Comparison of ENCODE assay signal across 8 cellular contexts in the genomic region with DNA sequence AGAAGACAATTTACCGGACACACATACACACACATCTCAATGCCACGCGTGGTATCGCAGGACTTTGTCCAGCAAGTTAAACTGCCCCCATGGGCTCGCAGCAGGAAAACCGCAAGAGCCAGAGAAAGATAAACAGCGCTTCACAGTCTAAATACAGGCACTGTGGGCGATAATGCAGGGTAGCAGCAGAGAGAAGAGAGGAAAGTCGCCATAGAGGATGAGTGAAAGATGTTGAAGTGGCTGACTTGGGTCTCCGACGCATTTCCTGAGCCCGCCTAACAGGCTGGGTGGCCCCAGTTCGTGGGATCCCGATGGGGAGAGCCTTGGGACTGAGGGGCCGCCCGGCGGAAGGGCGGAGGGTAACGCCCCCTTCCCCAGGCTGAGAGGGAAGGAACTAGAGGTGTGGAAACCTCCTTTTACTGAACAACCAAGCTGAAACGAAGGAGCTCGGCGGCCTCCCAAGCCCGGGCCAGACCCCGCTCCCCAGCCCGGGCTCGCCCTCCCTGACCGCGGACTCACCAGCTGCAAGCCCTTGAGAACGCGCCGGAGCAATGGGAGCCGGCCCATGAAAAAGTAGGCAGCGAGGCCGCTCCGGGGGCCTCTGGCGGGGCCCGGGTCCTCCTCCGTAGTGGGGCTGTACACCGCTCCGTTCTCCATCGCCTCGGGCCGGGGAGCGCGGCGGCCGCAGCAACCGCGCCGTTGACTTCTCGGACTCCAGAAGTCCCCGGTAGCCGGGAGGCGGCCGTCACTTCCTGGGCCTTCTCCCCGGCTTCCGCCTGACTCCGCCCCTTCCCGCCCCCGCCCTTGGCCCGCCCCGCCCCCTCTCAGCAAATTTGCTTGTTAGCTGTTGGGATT. TPM values are rescaled to one million over a fixed set of nuclear protein-coding genes. Genes with fewer than 3 reads are reported as not detected.
DNase-seq lines count a peak whose midpoint lies in the region; ATAC-seq and TF ChIP-seq lines count a peak whose summit lies in the region.

TSS of gene CMTM6 (minus strand) at position 764 of the 855 bp plus-strand sequence. CDS start at position 657, 107 bp downstream.

- peak within 1 kb of the TSS; percentile 33 for H3K14ac ChIP-seq in neuronal stem cell (ENCODE audit: low read length)

- TF ChIP-seq RAD21 in Ishikawa (IDR thresholded peaks at IDR 0.05; ENCODE audit: low read depth), result no peak

- H3K18ac ChIP-seq in neuronal stem cell (ENCODE audit: low read length), result peak within 1 kb of the TSS; percentile 87

- H3K4ac ChIP-seq in neuronal stem cell (ENCODE audit: low read length), result no peak within 1 kb of the TSS

- H3K4me2 ChIP-seq in neuronal stem cell (ENCODE audit: insufficient read depth, low read length, poor library complexity, severe bottlenecking), result peak within 1 kb of the TSS; percentile 77

- in situ Hi-C loops in SK-MEL-5 (cut with HindIII; ENCODE audit: low pct_unique_long_range_greater_than_20kb, low sequenced_read_pairs), result no loop called here

- H3K27me3 ChIP-seq in neuronal stem cell (ENCODE audit: control insufficient read depth in 3 of 3, insufficient read depth in 3 of 3, low read depth in 1 of 3, low read length in 3 of 3), result no peaks in the 10 kb centered on the region

- H2BK120ac ChIP-seq in neuronal stem cell (ENCODE audit: low read depth, low read length), result no peak within 1 kb of the TSS

- H2BK15ac ChIP-seq in neuronal stem cell (ENCODE audit: low read length), result no peak within 1 kb of the TSS

- no peaks in the 10 kb centered on the region for H3K9me3 ChIP-seq in neuronal stem cell (replicated peaks in 1 of 2; ENCODE audit: control insufficient read depth in 2 of 2, insufficient read depth in 1 of 2, low read depth in 1 of 2, low read length in 2 of 2)

- H3K79me1 ChIP-seq in neuronal stem cell (ENCODE audit: low read depth, low read length), result no peaks in the 10 kb centered on the region

- H3K36me3 ChIP-seq in neuronal stem cell (replicated peaks in 1 of 2; ENCODE audit: control insufficient read depth in 2 of 2, insufficient read depth in 2 of 2, low read length in 2 of 2), result peaks cover 0 to 4% of the 10 kb centered on the region in 2 donors

- DNase-seq in Daoy (ENCODE audit: low read depth), result peak; percentile 75
- DNase-seq in SK-MEL-5 (ENCODE audit: low read depth, low spot score), result peak; percentile 78
- peak; percentile 34 to 75 (median 63) for DNase-seq in activated naive CD4-positive, alpha-beta T cell (lab: John Stamatoyannopoulos, UW)
- peak; percentile 65 for DNase-seq in foreskin melanocyte
- peak; percentile 71 for DNase-seq in neuronal stem cell (ENCODE audit: low spot score)
- DNase-seq in stromal cell of bone marrow (ENCODE audit: low read depth), result peak; percentile 64

- H4K91ac ChIP-seq in neuronal stem cell (ENCODE audit: low read depth, low read length, poor library complexity), result no peak within 1 kb of the TSS

- no peak within 1 kb of the TSS for H2BK12ac ChIP-seq in neuronal stem cell (ENCODE audit: low read length)

- H3K4me3 ChIP-seq in neuronal stem cell (ENCODE audit: low read length in 2 of 2), result peak within 1 kb of the TSS; percentile 72 to 84

- no peak within 1 kb of the TSS for H4K8ac ChIP-seq in neuronal stem cell (ENCODE audit: low read depth, low read length)

- peak within 1 kb of the TSS; percentile 89 for H3K9ac ChIP-seq in neuronal stem cell (ENCODE audit: low read depth, low read length, poor library complexity)

- H3K27ac ChIP-seq in neuronal stem cell (replicated peaks; ENCODE audit: low read length), result peak within 1 kb of the TSS; percentile 78

- peak; percentile 68 for ATAC-seq in GM21576 (IDR thresholded peaks at IDR 0.05; ENCODE audit: unreplicated experiment)

- no CpG with 5 or more reads among the region's 62 CpGs for WGBS in neuronal stem cell (ENCODE audit: extremely low coverage in 2 of 2, insufficient read length in 2 of 2, insufficient replicate concordance in 1 of 2), 2 donors

- peak within 1 kb of the TSS; percentile 9 for H2BK5ac ChIP-seq in neuronal stem cell (ENCODE audit: low read length)

- H2AFZ ChIP-seq in neuronal stem cell (ENCODE audit: low read length), result peak within 1 kb of the TSS; percentile 98

- no peak for TF ChIP-seq EP300 in Ishikawa (IDR thresholded peaks at IDR 0.05; ENCODE audit: borderline replicate concordance)

- no peak within 1 kb of the TSS for H2AK5ac ChIP-seq in neuronal stem cell (ENCODE audit: low read depth, low read length)

- peaks cover 0 to 5% of the 10 kb centered on the region in 2 donors for H3K4me1 ChIP-seq in neuronal stem cell (ENCODE audit: control insufficient read depth in 2 of 2, insufficient read depth in 1 of 2, low read depth in 1 of 2, low read length in 2 of 2)

- H3K23ac ChIP-seq in neuronal stem cell (ENCODE audit: low read depth, low read length, poor library complexity), result peak within 1 kb of the TSS; percentile 40

TF ChIP-seq in Ishikawa, 13 proteins besides CTCF, POLR2A, EP300 and RAD21:
- TF ChIP-seq CREB1 (IDR thresholded peaks at IDR 0.05; ENCODE audit: low read depth), result no peak
- TF ChIP-seq CEBPB (IDR thresholded peaks at IDR 0.05), result no peak
- TF ChIP-seq, protein P1, sequence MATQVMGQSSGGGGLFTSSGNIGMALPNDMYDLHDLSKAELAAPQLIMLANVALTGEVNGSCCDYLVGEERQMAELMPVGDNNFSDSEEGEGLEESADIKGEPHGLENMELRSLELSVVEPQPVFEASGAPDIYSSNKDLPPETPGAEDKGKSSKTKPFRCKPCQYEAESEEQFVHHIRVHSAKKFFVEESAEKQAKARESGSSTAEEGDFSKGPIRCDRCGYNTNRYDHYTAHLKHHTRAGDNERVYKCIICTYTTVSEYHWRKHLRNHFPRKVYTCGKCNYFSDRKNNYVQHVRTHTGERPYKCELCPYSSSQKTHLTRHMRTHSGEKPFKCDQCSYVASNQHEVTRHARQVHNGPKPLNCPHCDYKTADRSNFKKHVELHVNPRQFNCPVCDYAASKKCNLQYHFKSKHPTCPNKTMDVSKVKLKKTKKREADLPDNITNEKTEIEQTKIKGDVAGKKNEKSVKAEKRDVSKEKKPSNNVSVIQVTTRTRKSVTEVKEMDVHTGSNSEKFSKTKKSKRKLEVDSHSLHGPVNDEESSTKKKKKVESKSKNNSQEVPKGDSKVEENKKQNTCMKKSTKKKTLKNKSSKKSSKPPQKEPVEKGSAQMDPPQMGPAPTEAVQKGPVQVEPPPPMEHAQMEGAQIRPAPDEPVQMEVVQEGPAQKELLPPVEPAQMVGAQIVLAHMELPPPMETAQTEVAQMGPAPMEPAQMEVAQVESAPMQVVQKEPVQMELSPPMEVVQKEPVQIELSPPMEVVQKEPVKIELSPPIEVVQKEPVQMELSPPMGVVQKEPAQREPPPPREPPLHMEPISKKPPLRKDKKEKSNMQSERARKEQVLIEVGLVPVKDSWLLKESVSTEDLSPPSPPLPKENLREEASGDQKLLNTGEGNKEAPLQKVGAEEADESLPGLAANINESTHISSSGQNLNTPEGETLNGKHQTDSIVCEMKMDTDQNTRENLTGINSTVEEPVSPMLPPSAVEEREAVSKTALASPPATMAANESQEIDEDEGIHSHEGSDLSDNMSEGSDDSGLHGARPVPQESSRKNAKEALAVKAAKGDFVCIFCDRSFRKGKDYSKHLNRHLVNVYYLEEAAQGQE (IDR thresholded peaks at IDR 0.05; ENCODE audit: low read depth), result no peak
- no peak for TF ChIP-seq EGR1 (IDR thresholded peaks at IDR 0.05)
- TF ChIP-seq, protein P2, sequence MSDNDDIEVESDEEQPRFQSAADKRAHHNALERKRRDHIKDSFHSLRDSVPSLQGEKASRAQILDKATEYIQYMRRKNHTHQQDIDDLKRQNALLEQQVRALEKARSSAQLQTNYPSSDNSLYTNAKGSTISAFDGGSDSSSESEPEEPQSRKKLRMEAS (IDR thresholded peaks at IDR 0.05), result no peak; the same call in none of the 2 replicates
- no peak for TF ChIP-seq YY1 (IDR thresholded peaks at IDR 0.05; ENCODE audit: low read depth)
- peak; percentile 61; the same call in 1 of the 2 replicates for TF ChIP-seq TAF1 (IDR thresholded peaks at IDR 0.05; ENCODE audit: low read depth)
- TF ChIP-seq ZBTB7A (IDR thresholded peaks at IDR 0.05; ENCODE audit: low read depth), result 0 out of 2 replicates have a peak, but pooled peaks have one; percentile 50
- no peak for TF ChIP-seq USF1 (IDR thresholded peaks at IDR 0.05)
TF ChIP-seq in Ishikawa: peak in this region for 2.

RNA-seq across cellular contexts. Expression of gene CMTM6, which starts in this region (rescaled TPM):
- 63.9 and 75.6 TPM in 2 replicates for total RNA-seq in Daoy (2014; rRNA removed; shearing (Covaris generic))
- 78.7 and 81.7 TPM in 2 replicates for total RNA-seq in SK-MEL-5 (2014; rRNA removed; shearing (Covaris generic))
- polyA plus RNA-seq in SK-MEL-5 (2015; cell fraction: cytosol; rRNA removed), result 56.2 and 75.3 TPM in 2 replicates
- 14.6 and 16.3 TPM in 2 replicates for polyA plus RNA-seq in SK-MEL-5 (2015; cell fraction: nucleus; rRNA removed)
- 38.0 TPM for polyA plus RNA-seq in neuronal stem cell (2013, experiment 1 of 2)
- polyA plus RNA-seq in neuronal stem cell (2013, experiment 2 of 2), result 39.3 TPM

Comparison
In these comparisons a context has a peak if more than half of its experiments do, and no peak if none do; other contexts are left out.
1. Peak in every context shown above with its lines: DNase-seq, ATAC-seq, H3K4me3 ChIP-seq and H3K27ac ChIP-seq.